ENCODE assay signal across 7 cellular contexts in the genomic region with DNA sequence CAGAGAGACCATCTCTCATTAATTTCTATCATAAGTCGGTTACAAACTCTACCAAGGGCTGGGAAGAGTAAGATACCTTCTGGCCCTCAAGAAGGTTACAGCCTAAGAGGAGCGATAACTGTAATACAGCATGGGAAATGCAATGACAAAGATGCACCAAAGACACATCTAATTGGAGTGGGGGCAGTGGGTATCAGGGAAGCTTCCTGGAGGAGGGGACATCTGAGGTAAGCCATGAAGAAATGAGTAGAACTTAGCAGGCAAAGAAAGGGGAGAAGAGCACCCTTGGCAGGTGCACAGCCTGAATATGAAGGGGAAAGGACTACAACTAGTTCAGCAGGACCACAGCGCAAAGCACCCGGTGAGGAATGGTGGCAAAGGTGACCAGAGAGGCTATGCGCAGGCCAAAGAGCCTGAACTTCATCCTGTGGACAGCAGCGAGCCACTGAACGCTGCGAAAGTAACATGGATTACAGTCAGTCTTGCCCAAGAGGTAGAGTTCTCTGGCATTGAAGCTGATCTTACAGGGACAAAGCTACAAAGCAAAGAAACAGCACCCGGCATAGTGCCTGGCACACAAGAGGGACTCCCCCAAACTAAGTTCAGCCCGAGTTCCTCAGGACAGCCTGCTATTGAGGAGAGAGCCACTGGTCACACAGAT. TPM values are rescaled to one million over a fixed set of nuclear protein-coding genes. Genes with fewer than 3 reads are reported as not detected.
DNase-seq lines count a peak whose midpoint lies in the region; ATAC-seq, FAIRE-seq and TF ChIP-seq lines count a peak whose summit lies in the region.
"Had no signal": no experiment of that assay in that cellular context is flagged by ENCODE, and none has a peak within 500 bp of the region (broad histone marks: within the 10 kb centered on the region; RNA-seq: fewer than 3 reads in every experiment).

No MANE protein-coding gene starts in this region.

- no peaks in the 10 kb centered on the region for H3K9me2 ChIP-seq in PC-3 (replicated peaks; ENCODE audit: low read length)

- TF ChIP-seq POLR2A in spleen (IDR thresholded peaks at IDR 0.05): no peak

- intact Hi-C loops in PC-3 (cut with micrococcal nuclease) (loop anchor here (5.0 kb wide), 1 partner anchor 40 kb away; a partner anchor contains a TSS), spleen (cut with DNase I; ENCODE audit: low total_unique reads) (no loop called here)

- no peaks in the 10 kb centered on the region for H3K27me3 ChIP-seq in PC-3 (ENCODE audit: low read length)
- no peaks in the 10 kb centered on the region for H3K27me3 ChIP-seq in spleen (replicated peaks in 1 of 7)

- peak; percentile 15 for DNase-seq in PC-3
- DNase-seq in epithelial cell of prostate (ENCODE audit: low read depth, low spot score): no peak
- no peak for DNase-seq in spleen
- no peak for DNase-seq in HTR-8/SVneo (ENCODE audit: insufficient read length, low spot score)
- no peak for DNase-seq in caudate nucleus (lab: John Stamatoyannopoulos, UW)
- DNase-seq: stimulated activated CD4-positive, alpha-beta T cell treated with anti-CD3 and anti-CD28 coated beads, Interleukin-2, amount 100 ng/mL, for 48 hours had no signal

- no peak for ATAC-seq in PC-3
- ATAC-seq in GM19324 (IDR thresholded peaks at IDR 0.05; ENCODE audit: low FRiP score, unreplicated experiment): no peak

- H3F3A ChIP-seq in PC-3 (ENCODE audit: low read length, unreplicated experiment): no peaks in the 10 kb centered on the region

- peaks cover 19% of the 10 kb centered on the region for H4K20me1 ChIP-seq in PC-3 (ENCODE audit: low read length)

- H3K9me3 ChIP-seq in PC-3 (ENCODE audit: low read length): no peaks in the 10 kb centered on the region
- H3K9me3 ChIP-seq in spleen: no peaks in the 10 kb centered on the region

- no TSS peak for BruUV-seq in PC-3 (replicated peaks; lab: Mats Ljungman, UMichigan)

- H3K79me2 ChIP-seq in PC-3 (ENCODE audit: low read length): peaks cover 70% of the 10 kb centered on the region

- TF ChIP-seq CTCF in PC-3 (conservative IDR thresholded peaks at IDR 0.05; ENCODE audit: low read depth, low read length) (no peak), spleen (IDR thresholded peaks at IDR 0.05 in 8 of 11, conservative IDR thresholded peaks at IDR 0.05 in 3 of 11) (no peak)

- H3K4me2 ChIP-seq in PC-3 (ENCODE audit: low read length): peak overlapping the region; percentile 100

- FAIRE-seq in HTR-8/SVneo (lab: Jason Lieb, UNC): no peak

- H3K4me3 ChIP-seq in PC-3 (ENCODE audit: low read length) (peak overlapping the region; percentile 94), spleen (peak overlapping the region in 7 of 8 donors; percentile 64 to 97 (median 83))

- peak overlapping the region; percentile 78 for H3K9ac ChIP-seq in PC-3 (ENCODE audit: low read length)

- H3K27ac ChIP-seq in PC-3 (ENCODE audit: low read length): peak overlapping the region; percentile 55
- H3K27ac ChIP-seq in epithelial cell of prostate: peak overlapping the region; percentile 57
- H3K27ac ChIP-seq in spleen: peak overlapping the region in 6 of 8 donors; percentile 28 to 96 (median 90)
- no peak overlapping the region for H3K27ac ChIP-seq in caudate nucleus (ENCODE audit: low read depth, low read length)

- H3K4me1 ChIP-seq in PC-3 (ENCODE audit: insufficient read depth, low read length) (peaks cover 21% of the 10 kb centered on the region), spleen (peaks cover 20 to 63% (median 44%) of the 10 kb centered on the region in 6 donors)

- CTCF ChIA-PET in PC-3 (lab: Charles Lee): no interaction called here

- no peak overlapping the region for H2AFZ ChIP-seq in PC-3 (ENCODE audit: low read length)

- POLR2A ChIA-PET in PC-3 (lab: Charles Lee; ENCODE audit: unreplicated experiment): no interaction called here

- WGBS in spleen, 5 donors: 70 to 87% (median 78%) methylated on average over 10 of the region's 10 CpGs

- H3K36me3 ChIP-seq in PC-3 (ENCODE audit: low read depth, low read length) (no peaks in the 10 kb centered on the region; the same call in 1 of the 2 replicates), spleen (peaks cover 0 to 50% (median 27%) of the 10 kb centered on the region in 6 donors)

RNA-seq across cellular contexts. Expression of a gene that starts 2.8 kb away (rescaled TPM):
- 36.0 and 52.4 TPM in 2 replicates for total RNA-seq in PC-3 (2014; rRNA removed)
- 10 to 100 TPM; 32.5 to 50.4 (median 45.8) TPM for total RNA-seq in spleen
- 10 to 100 TPM; 17.3 to 33.3 (median 22.5) TPM for polyA plus RNA-seq in spleen

RNA-seq across cellular contexts. Expression of a gene that starts 7.1 kb away (rescaled TPM):
- not detected in 2 replicates for total RNA-seq in PC-3 (2014; rRNA removed)
- total RNA-seq in spleen: 1 to 10 TPM in 1 of 7 donors, not detected in 6; 1.4 TPM
- polyA plus RNA-seq in spleen: 1 to 10 TPM; 2.7 to 4.3 (median 2.8) TPM

RNA-seq across cellular contexts. Expression of a gene that starts 12.4 kb away (rescaled TPM):
- total RNA-seq in PC-3 (2014; rRNA removed) (30.0 and 43.3 TPM in 2 replicates), spleen (10 to 100 TPM; 33.9 to 60.0 (median 55.8) TPM)
- 10 to 100 TPM; 27.8 to 42.9 (median 42.9) TPM for polyA plus RNA-seq in spleen

RNA-seq across cellular contexts. Expression of a gene that starts 14.9 kb away (rescaled TPM):
- 0.55 TPM in 1 of 2 replicates, not detected in the other for total RNA-seq in PC-3 (2014; rRNA removed)
- total RNA-seq in spleen: 100 to 1,000 TPM in 1 of 7 donors, 10 to 100 TPM in 6; 38.5 to 105 (median 72.4) TPM
- polyA plus RNA-seq in spleen: 100 to 1,000 TPM; 154 to 199 (median 179) TPM

RNA-seq across cellular contexts. Expression of a gene that starts 27.7 kb away (rescaled TPM):
- total RNA-seq in PC-3 (2014; rRNA removed) (8.9 and 14.2 TPM in 2 replicates), spleen (10 to 100 TPM in 3 of 7 donors, 1 to 10 TPM in 4; 7.1 to 10.4 (median 9.5) TPM)
- 1 to 10 TPM; 2.7 to 5.7 (median 3.5) TPM for polyA plus RNA-seq in spleen
